In the genomic region with DNA sequence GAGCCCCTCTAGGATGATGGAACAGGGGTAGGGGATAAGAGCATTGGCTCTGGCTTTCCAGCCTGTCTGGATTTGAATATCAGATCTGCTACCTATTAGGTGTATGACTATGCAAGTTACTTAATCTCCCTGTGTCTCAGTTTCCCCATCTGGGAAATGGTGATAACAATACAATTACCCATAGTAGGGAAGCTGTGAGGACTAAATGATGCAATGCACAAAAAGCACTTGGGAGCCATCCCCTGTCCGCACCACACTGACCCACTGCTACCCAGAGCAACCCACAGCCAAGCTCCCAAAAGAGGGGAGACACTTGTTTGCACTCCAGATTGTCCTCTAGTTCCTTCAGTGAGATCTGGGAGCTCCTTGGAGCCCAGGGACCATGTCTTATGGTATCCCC, we compare ENCODE assay signal across 30 cellular contexts. TPM values are rescaled to one million over a fixed set of nuclear protein-coding genes. Genes with fewer than 3 reads are reported as not detected.
"Had no signal": no experiment of that assay in that cellular context is flagged by ENCODE, and none has a peak within 500 bp of the region (broad histone marks: within the 10 kb centered on the region; RNA-seq: fewer than 3 reads in every experiment).

No MANE protein-coding gene starts in this region.

- DNase-seq: Kasumi-1, MG63, MM.1S, MV-4-11, NCI-H1048, NCI-H1092, NCI-H1092 treated with DMSO at 0.1 percent for 48 hours, NCI-H1105, NCI-H1105 treated with DMSO at 0.1 percent for 48 hours, NCI-H1436, NCI-H1436 treated with DMSO at 0.1 percent for 48 hours, NCI-H146, NCI-H1694, NCI-H1694 treated with DMSO at 0.1 percent for 48 hours, NCI-H187, NCI-H187 treated with DMSO at 0.1 percent for 48 hours, NCI-H1930, NCI-H2029, NCI-H2029 treated with DMSO at 0.1 percent for 48 hours, NCI-H2081 treated with DMSO at 0.1 percent for 48 hours, NCI-H2107, NCI-H2171, NCI-H2227 treated with DMSO at 0.1 percent for 48 hours, NCI-H226, NCI-H446, NCI-H446 treated with DMSO at 0.1 percent for 48 hours, NCI-H510A, NCI-H510A treated with DMSO at 0.1 percent for 48 hours, NCI-H524 had no signal

- H3K9me3 ChIP-seq: MG63 had no signal

- H3K4me3 ChIP-seq: MG63 had no signal

- H3K36me3 ChIP-seq: MG63 had no signal

- H3K27me3 ChIP-seq: MG63 had no signal

RNA-seq across cellular contexts. Expression of a gene that starts 30.1 kb away (rescaled TPM):
- total RNA-seq: NCI-H460 had no signal
